ENCODE assay signal across 13 cellular contexts in the genomic region with DNA sequence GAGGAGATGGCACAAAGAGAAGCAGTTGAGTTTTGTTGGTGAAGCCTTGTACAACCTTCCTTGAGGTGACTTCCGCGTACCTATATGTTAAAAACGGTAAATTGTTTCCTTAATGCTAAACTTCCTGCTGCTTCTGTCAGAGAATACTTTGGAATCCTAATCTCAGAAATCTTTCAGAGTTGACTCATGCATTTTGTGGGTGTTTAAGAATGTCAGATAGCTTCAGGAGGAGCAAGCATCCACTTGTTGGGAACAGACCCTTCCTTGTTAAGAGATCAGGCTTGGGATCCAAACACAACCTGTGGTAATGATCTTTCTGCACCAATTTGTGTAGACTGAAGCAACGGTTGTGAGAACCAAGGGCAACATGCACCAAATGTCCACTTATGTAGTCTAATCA. TPM values are rescaled to one million over a fixed set of nuclear protein-coding genes. Genes with fewer than 3 reads are reported as not detected.
DNase-seq lines count a peak whose midpoint lies in the region; ATAC-seq and TF ChIP-seq lines count a peak whose summit lies in the region.
"Had no signal": no experiment of that assay in that cellular context is flagged by ENCODE, and none has a peak within 500 bp of the region (broad histone marks: within the 10 kb centered on the region; RNA-seq: fewer than 3 reads in every experiment).

No MANE protein-coding gene starts in this region.

- no peak for ATAC-seq in HG03280 (IDR thresholded peaks at IDR 0.05; ENCODE audit: unreplicated experiment)
- ATAC-seq: GM12878 had no signal

- H3K4me2 ChIP-seq in GM23248 (ENCODE audit: unreplicated experiment) (peak overlapping the region; percentile 60), osteoblast (ENCODE audit: insufficient read depth, low read length) (peak overlapping the region; percentile 20)

- peaks cover 37% of the 10 kb centered on the region for H3K4me1 ChIP-seq in GM23248 (ENCODE audit: insufficient read depth)
- H3K4me1 ChIP-seq in osteoblast (ENCODE audit: insufficient read depth, low read length): peaks cover 31% of the 10 kb centered on the region

- H3K27me3 ChIP-seq in GM23248 (replicated peaks; ENCODE audit: insufficient read depth) (no peaks in the 10 kb centered on the region), osteoblast (ENCODE audit: insufficient read depth, low read length) (peaks cover under 1% of the 10 kb centered on the region)

- H3K79me2 ChIP-seq in GM23248 (ENCODE audit: insufficient read depth) (peaks cover 85% of the 10 kb centered on the region), osteoblast (ENCODE audit: insufficient read depth, low read length) (peaks cover 5% of the 10 kb centered on the region)

- H2AFZ ChIP-seq in GM23248: no peak overlapping the region
- H2AFZ ChIP-seq in osteoblast (ENCODE audit: low read length): no peak overlapping the region

- H3K36me3 ChIP-seq in GM23248 (ENCODE audit: low read depth): no peaks in the 10 kb centered on the region
- H3K36me3 ChIP-seq in osteoblast (ENCODE audit: insufficient read depth, low read length): no peaks in the 10 kb centered on the region

- DNase-seq in GM23248 (peak; percentile 61), RPMI7951 (ENCODE audit: low read depth) (peak; percentile 82), epithelial cell of esophagus (ENCODE audit: low read depth) (peak; percentile 90), osteoblast (ENCODE audit: insufficient read length, low spot score, missing footprints) (peak; percentile 85), MV-4-11 (lab: John Stamatoyannopoulos, UW) (no peak), NCI-H146 (lab: John Stamatoyannopoulos, UW) (no peak)
- DNase-seq in activated T-cell treated with anti-CD3 and anti-CD28 coated beads, Interleukin-2, amount 50 U/mL, for 1 hour: no peak
- DNase-seq: DMS 273 treated with DMSO at 0.1 percent for 48 hours; effector CD4-positive, alpha-beta T cell; NCI-H1694; nephron progenitor cell had no signal

- H3F3A ChIP-seq in GM23248 (ENCODE audit: insufficient read depth): peaks cover 36% of the 10 kb centered on the region

- H3K27ac ChIP-seq in GM23248: no peak overlapping the region
- no peak overlapping the region for H3K27ac ChIP-seq in osteoblast (ENCODE audit: low read depth, low read length)

- TF ChIP-seq CTCF in epithelial cell of esophagus (IDR thresholded peaks at IDR 0.05; ENCODE audit: insufficient read depth, low read depth, low read length, missing control alignments) (no peak), osteoblast (IDR thresholded peaks at IDR 0.05; ENCODE audit: extremely low read depth, low read depth, low read length) (no peak)

- no peak overlapping the region for H3K9ac ChIP-seq in GM23248

- H4K20me1 ChIP-seq in GM23248 (ENCODE audit: insufficient read depth) (peaks cover 61% of the 10 kb centered on the region), osteoblast (ENCODE audit: insufficient read depth, low read length) (peaks cover 4% of the 10 kb centered on the region)

- no peaks in the 10 kb centered on the region for H3K9me2 ChIP-seq in GM23248 (ENCODE audit: insufficient read depth)

- in situ Hi-C loops in GM23248 (cut with MboI): no loop called here

- H3K4me3 ChIP-seq in GM23248 (0 out of 2 replicates have a peak overlapping the region, but pooled peaks have one; percentile 21), epithelial cell of esophagus (ENCODE audit: low read length) (no peak overlapping the region), osteoblast (ENCODE audit: insufficient read depth, low read length) (no peak overlapping the region)
- H3K4me3 ChIP-seq: GM12878 had no signal

- no peaks in the 10 kb centered on the region for H3K9me3 ChIP-seq in GM23248 (ENCODE audit: low read depth)
- H3K9me3 ChIP-seq in osteoblast (ENCODE audit: low read depth, low read length): no peaks in the 10 kb centered on the region

- 69 to 83% methylated on average over 4 of the region's 4 CpGs for WGBS in GM23248 (ENCODE audit: low coverage in 1 of 2, low lambda C conversion rate in 2 of 2, missing lambda C conversion rate in 2 of 2), 2 experiments

RNA-seq across cellular contexts. Expression of gene AK4, which starts 29.5 kb away (rescaled TPM):
- total RNA-seq in GM23248 (2014; rRNA removed; shearing (Covaris generic)): 49.1 and 65.4 TPM in 2 replicates
- polyA plus RNA-seq in GM23248 (2016; fragmentation: Nextera tagmentation; extraction: Ambion mirVana): 108 and 110 TPM in 2 replicates
- 37.5 and 59.9 TPM in 2 replicates for total RNA-seq in RPMI7951 (2014; rRNA removed; shearing (Covaris generic))
- 18.3 and 37.6 TPM in 2 replicates for total RNA-seq in osteoblast

Comparison
In these comparisons a context has a peak if more than half of its experiments do, and no peak if none do; other contexts are left out.
1. DNase-seq: peak in GM23248 (single experiment), RPMI7951 (single experiment), epithelial cell of esophagus (single experiment) and osteoblast (single experiment); none in MV-4-11 (single experiment), NCI-H146 (single experiment) and activated T-cell treated with anti-CD3 and anti-CD28 coated beads, Interleukin-2, amount 50 U/mL, for 1 hour (single experiment).